ENCODE assay signal across 9 cellular contexts in genomic region chr12:77133566-77133965, GRCh38.
A peak's percentile ranks its signal among the peaks of the same experiment; 100 is the strongest.
DNase-seq lines count a peak whose midpoint lies in the region; ATAC-seq, FAIRE-seq and TF ChIP-seq lines count a peak whose summit lies in the region.
"Had no signal": no experiment of that assay in that cellular context is flagged by ENCODE, and none has a peak within 500 bp of the region (broad histone marks: within the 10 kb centered on the region; RNA-seq: fewer than 3 reads in every experiment).

No MANE protein-coding gene starts in this region.

- H3K27ac Mint-ChIP-seq in immature natural killer cell = no peak overlapping the region
- H3K27ac Mint-ChIP-seq: IgD-negative memory B cell had no signal

- TF ChIP-seq POLR2A in H54 (IDR thresholded peaks at IDR 0.05; ENCODE audit: low read depth, low read length) = no peak

- H3K4me1 Mint-ChIP-seq in immature natural killer cell = no peaks in the 10 kb centered on the region
- H3K4me1 Mint-ChIP-seq: IgD-negative memory B cell had no signal

- no peak overlapping the region for H3K4me3 ChIP-seq in RWPE2 (ENCODE audit: severe bottlenecking)

- no peaks in the 10 kb centered on the region for H3K9me3 ChIP-seq in RWPE2 (ENCODE audit: severe bottlenecking)

- H3K27me3 Mint-ChIP-seq in immature natural killer cell (ENCODE audit: low read depth in 3 of 3) = peaks cover 0 to 4% (median 0%) of the 10 kb centered on the region in 3 donors

- FAIRE-seq in H54 (lab: Jason Lieb, UNC) = peak; percentile 68

- H3K36me3 ChIP-seq in RWPE2 (ENCODE audit: low read depth) = no peaks in the 10 kb centered on the region

- H3K27me3 ChIP-seq in RWPE2 (ENCODE audit: insufficient read depth, poor library complexity, severe bottlenecking) = no peaks in the 10 kb centered on the region

- no peaks in the 10 kb centered on the region for H3K36me3 Mint-ChIP-seq in immature natural killer cell
- H3K36me3 Mint-ChIP-seq: IgD-negative memory B cell had no signal

- no peaks in the 10 kb centered on the region for H3K4me1 ChIP-seq in RWPE2 (ENCODE audit: insufficient read depth, poor library complexity, severe bottlenecking)

- no peak overlapping the region for H3K4me3 Mint-ChIP-seq in immature natural killer cell
- H3K4me3 Mint-ChIP-seq: IgD-negative memory B cell had no signal

- H3K9me3 Mint-ChIP-seq in immature natural killer cell = peaks cover 0 to 17% (median 0%) of the 10 kb centered on the region in 6 donors

- TF ChIP-seq CTCF in RWPE2 (IDR thresholded peaks at IDR 0.05; ENCODE audit: poor library complexity, severe bottlenecking) = no peak

- no peak overlapping the region for H3K27ac ChIP-seq in RWPE2 (ENCODE audit: poor library complexity, severe bottlenecking)

- DNase-seq in AG20443 (ENCODE audit: low spot score) (peak; percentile 54), H54 (ENCODE audit: insufficient read length, low spot score) (no peak), RWPE2 (ENCODE audit: low spot score) (no peak), glomerular visceral epithelial cell (ENCODE audit: extremely low spot score) (peak; percentile 53), NCI-H187 (lab: John Stamatoyannopoulos, UW) (no peak), NCI-H748 (lab: John Stamatoyannopoulos, UW; ENCODE audit: unreplicated experiment) (no peak), immature natural killer cell (no peak), SHP77 (lab: John Stamatoyannopoulos, UW) (no peak)

- ATAC-seq in RWPE2 (ENCODE audit: low read depth) = peak; percentile 78

Comparison
In these comparisons a context has a peak if more than half of its experiments do, and no peak if none do; other contexts are left out.
1. DNase-seq: peak in AG20443 (single experiment) and glomerular visceral epithelial cell (single experiment); none in H54 (single experiment), RWPE2 (single experiment), NCI-H187 (0 of 2), NCI-H748 (single experiment), immature natural killer cell (0 of 3) and SHP77 (0 of 2).